8 cellular contexts compared by ENCODE assay signal in genomic region chr13:49110122-49110831, GRCh38.
DNase-seq lines count a peak whose midpoint lies in the region; ATAC-seq, FAIRE-seq and TF ChIP-seq lines count a peak whose summit lies in the region.

No MANE protein-coding gene starts in this region.

- no peaks in the 10 kb centered on the region for H3K9me1 ChIP-seq in keratinocyte (ENCODE audit: control insufficient read depth, extremely low read depth, insufficient read depth, low read length)

- H3K4me2 ChIP-seq in keratinocyte (ENCODE audit: control insufficient read depth, extremely low read depth, insufficient read depth, low read depth, low read length) = peak overlapping the region; percentile 92

- peak overlapping the region; percentile 83 for H3K27ac ChIP-seq in keratinocyte (ENCODE audit: control insufficient read depth, insufficient read depth, low read length)

- peaks cover 20% of the 10 kb centered on the region for H3K79me2 ChIP-seq in keratinocyte (ENCODE audit: control insufficient read depth, insufficient read depth, low read length)

- H3K4me3 ChIP-seq in keratinocyte (ENCODE audit: control insufficient read depth in 2 of 3, extremely low read depth in 1 of 3, insufficient read depth in 2 of 3, low read depth in 1 of 3, low read length in 3 of 3) = peak overlapping the region; percentile 42 to 70 (median 59)

- DNase-seq in DMS79 treated with DMSO at 0.1 percent for 48 hours (lab: John Stamatoyannopoulos, UW) (peak; percentile 73), NCI-H345 (lab: John Stamatoyannopoulos, UW) (peak; percentile 70), cerebellum (ENCODE audit: low spot score) (peak; percentile 76), keratinocyte (ENCODE audit: low read depth, low spot score) (peak; percentile 44), NCI-H1092 treated with DMSO at 0.1 percent for 48 hours (lab: John Stamatoyannopoulos, UW) (no peak)
- peak; percentile 11 to 19 (median 14) for DNase-seq in activated CD4-positive, CD25-positive, alpha-beta regulatory T cell (lab: John Stamatoyannopoulos, UW)
- peak; percentile 42 to 69 (median 62) for DNase-seq in stimulated activated CD4-positive, alpha-beta T cell treated with anti-CD3 and anti-CD28 coated beads, Interleukin-12 subunit alpha, Interleukin-12 subunit beta, amount 100 ng/mL, for 48 hours (ENCODE audit: low read depth in 2 of 3, low spot score in 1 of 3)

- no peaks in the 10 kb centered on the region for H4K20me1 ChIP-seq in keratinocyte (ENCODE audit: control insufficient read depth, extremely low read depth, insufficient read depth, low read length)

- ATAC-seq in HG02840 (IDR thresholded peaks at IDR 0.05; ENCODE audit: low FRiP score, unreplicated experiment) = peak; percentile 70

- dilution Hi-C loops in keratinocyte (cut with MboI; ENCODE audit: extremely low pct_ligation_motif_present, low sequenced_read_pairs) = no loop called here

- peak; percentile 75 for FAIRE-seq in keratinocyte (lab: Jason Lieb, UNC)

- H3K9me3 ChIP-seq in keratinocyte (ENCODE audit: control insufficient read depth, low read depth, low read length) = no peaks in the 10 kb centered on the region

- H3K9ac ChIP-seq in keratinocyte (ENCODE audit: control insufficient read depth, extremely low read depth, insufficient read depth, low read length) = peak overlapping the region; percentile 78

- H3K36me3 ChIP-seq in keratinocyte (ENCODE audit: control insufficient read depth in 2 of 2, extremely low read depth in 1 of 2, insufficient read depth in 2 of 2, low read length in 2 of 2) = peaks cover 0 to 2% of the 10 kb centered on the region in 2 experiments

- peaks cover 17% of the 10 kb centered on the region for H3K4me1 ChIP-seq in keratinocyte (ENCODE audit: control insufficient read depth, extremely low read depth, insufficient read depth, low read length)

- no peak for TF ChIP-seq CTCF in keratinocyte (optimal IDR thresholded peaks at IDR 0.05 in 1 of 3, IDR thresholded peaks at IDR 0.05 in 1 of 3, conservative IDR thresholded peaks at IDR 0.05 in 1 of 3; ENCODE audit: extremely low read depth in 1 of 3, insufficient read depth in 2 of 3, low read length in 3 of 3)

- no peaks in the 10 kb centered on the region for H3K27me3 ChIP-seq in keratinocyte (ENCODE audit: control insufficient read depth, extremely low read depth, insufficient read depth, low read length)

- peak overlapping the region; percentile 67 for H2AFZ ChIP-seq in keratinocyte (ENCODE audit: control insufficient read depth, low read length)
